ENCODE assay signal across 2 cellular contexts in genomic region chr6:143099647-143100046, GRCh38.
TF ChIP-seq lines count a peak whose summit lies in the region.

No MANE protein-coding gene starts in this region.

TF ChIP-seq in liver, 16 proteins besides CTCF, POLR2A, EP300 and RAD21:
- no peak for TF ChIP-seq FOXA2 (IDR thresholded peaks at IDR 0.05)
- peak in 1 of 2 donors; percentile 4 for TF ChIP-seq RXRA (IDR thresholded peaks at IDR 0.05)
- no peak for TF ChIP-seq ZBTB33 (IDR thresholded peaks at IDR 0.05)
- peak; percentile 42 for TF ChIP-seq YY1 (IDR thresholded peaks at IDR 0.05)
- TF ChIP-seq MAX (IDR thresholded peaks at IDR 0.05) = no peak

TF ChIP-seq in HepG2, 621 proteins besides CTCF, POLR2A, EP300 and RAD21:
- no peak for TF ChIP-seq ZNF253 (CRISPR knock-in tag; IDR thresholded peaks at IDR 0.05; ENCODE audit: borderline replicate concordance)
- no peak for TF ChIP-seq CENPX (CRISPR knock-in tag; IDR thresholded peaks at IDR 0.05)
- TF ChIP-seq KLF11 (CRISPR knock-in tag; IDR thresholded peaks at IDR 0.05) = no peak
- no peak for TF ChIP-seq ZFP36L2 (CRISPR knock-in tag; IDR thresholded peaks at IDR 0.05)
- no peak for TF ChIP-seq RBFOX2 (IDR thresholded peaks at IDR 0.05; ENCODE audit: low read depth, low read length)
